In genomic region chr9:76443887-76444286, GRCh38 we compare ENCODE assay signal across 1 cellular context.
TF ChIP-seq lines count a peak whose summit lies in the region.

No MANE protein-coding gene starts in this region.

TF ChIP-seq in GM12878, 131 proteins besides CTCF, POLR2A, EP300 and RAD21:
- TF ChIP-seq HCFC1 (IDR thresholded peaks at IDR 0.05; ENCODE audit: low read length): no peak
- no peak for TF ChIP-seq POLR2AphosphoS2 (IDR thresholded peaks at IDR 0.05; ENCODE audit: low read depth, low read length)
- TF ChIP-seq CBFB (IDR thresholded peaks at IDR 0.05; ENCODE audit: low read depth): no peak
- no peak for TF ChIP-seq PRDM15 (CRISPR knock-in tag; IDR thresholded peaks at IDR 0.05)
- no peak for TF ChIP-seq TBL1XR1 (IDR thresholded peaks at IDR 0.05; ENCODE audit: low read depth, low read length)
- TF ChIP-seq BACH1 (IDR thresholded peaks at IDR 0.05; ENCODE audit: borderline replicate concordance): no peak
- TF ChIP-seq ZBED1 (IDR thresholded peaks at IDR 0.05; ENCODE audit: borderline replicate concordance): no peak
- TF ChIP-seq STAT3 (IDR thresholded peaks at IDR 0.05; ENCODE audit: low read depth, low read length): no peak
- TF ChIP-seq YBX1 (IDR thresholded peaks at IDR 0.05): no peak
- no peak for TF ChIP-seq GABPA (IDR thresholded peaks at IDR 0.05; ENCODE audit: low read depth)
- TF ChIP-seq NKRF (conservative IDR thresholded peaks at IDR 0.05): no peak
- TF ChIP-seq MYB (IDR thresholded peaks at IDR 0.05; ENCODE audit: borderline replicate concordance, low read depth, low read length): no peak
- no peak for TF ChIP-seq DPF2 (IDR thresholded peaks at IDR 0.05)
- no peak for TF ChIP-seq RELB (IDR thresholded peaks at IDR 0.05; ENCODE audit: low read depth)
- no peak for TF ChIP-seq SPI1 (IDR thresholded peaks at IDR 0.05; ENCODE audit: borderline replicate concordance, insufficient read depth, low read depth, low read length)
